In genomic region chr13:51909270-51909669, GRCh38 we compare ENCODE assay signal across 13 cellular contexts. TPM values are rescaled to one million over a fixed set of nuclear protein-coding genes. Genes with fewer than 3 reads are reported as not detected.
A peak's percentile ranks its signal among the peaks of the same experiment; 100 is the strongest.
DNase-seq lines count a peak whose midpoint lies in the region; ATAC-seq, FAIRE-seq and TF ChIP-seq lines count a peak whose summit lies in the region.
"Not testable (repeated sequence)": the region's sequence is repeated elsewhere in the genome, so short reads cannot be mapped to it uniquely, and the experiment has no call there.
"Had no signal": no experiment of that assay in that cellular context is flagged by ENCODE, and none has a peak within 500 bp of the region (broad histone marks: within the 10 kb centered on the region; RNA-seq: fewer than 3 reads in every experiment).

No MANE protein-coding gene starts in this region.

- POLR2A ChIA-PET in activated CD4-positive, alpha-beta T cell treated with anti-CD3 and anti-CD28 coated beads, Interleukin-2, amount 10 ng/mL, durations not matched to agents 7 days and 5 days (lab: Charles Lee), result not testable (repeated sequence)
- POLR2A ChIA-PET in GM12878 (lab: Charles Lee), result interaction anchor here (0.8 kb wide), 1 partner anchor 40 kb away, joined by 3 read pairs; no protein-coding TSS in a partner anchor

- peak overlapping the region; percentile 5 for H3K4me3 Mint-ChIP-seq in T-helper 1 cell treated with Interleukin-12 subunit alpha and Interleukin-12 subunit beta and Interleukin-4 antibody, amounts not matched to agents 30 μg/mL and 1 μg/mL, for 36 hours
- H3K4me3 Mint-ChIP-seq in activated CD4-positive, alpha-beta T cell treated with anti-CD3 and anti-CD28 coated beads, Interleukin-2, amount 10 ng/mL, durations not matched to agents 7 days and 5 days, result peak overlapping the region; percentile 11
- H3K4me3 Mint-ChIP-seq in activated T-cell treated with anti-CD3 and anti-CD28 coated beads, Interleukin-2, amount 50 U/mL, for 4 hours, result peak overlapping the region; percentile 47
- H3K4me3 Mint-ChIP-seq in activated naive CD4-positive, alpha-beta T cell treated with anti-CD3 and anti-CD28 coated beads, Interleukin-2, amount 10 ng/mL, durations not matched to agents 7 days and 5 days, result peak overlapping the region; percentile 7
- H3K4me3 Mint-ChIP-seq in stimulated activated effector memory CD8-positive, alpha-beta T cell treated with anti-CD3 and anti-CD28 coated beads, Interleukin-12 subunit alpha, Interleukin-12 subunit beta, amount 100 ng/mL, for 72 hours, result peak overlapping the region; percentile 24

- not testable (repeated sequence) for TF ChIP-seq CTCF in GM12865 (IDR thresholded peaks at IDR 0.05; ENCODE audit: insufficient read depth, low read depth, low read length, missing control alignments); GM12878 (IDR thresholded peaks at IDR 0.05 in 2 of 3, conservative IDR thresholded peaks at IDR 0.05 in 1 of 3; ENCODE audit: control insufficient read depth in 2 of 3, extremely low read depth in 1 of 3, insufficient read depth in 1 of 3, low read depth in 3 of 3, low read length in 3 of 3)

- in situ Hi-C loops in GM12878 (cut with MboI), result not testable (repeated sequence)

- not testable (repeated sequence) for TF ChIP-seq POLR2A in GM12878 (IDR thresholded peaks at IDR 0.05; ENCODE audit: low read depth, low read length)

- not testable (repeated sequence) for ATAC-seq in activated T-cell treated with anti-CD3 and anti-CD28 coated beads, Interleukin-2, amount 50 U/mL, for 4 hours; GM12878; stimulated activated effector memory CD8-positive, alpha-beta T cell treated with anti-CD3 and anti-CD28 coated beads, Interleukin-12 subunit alpha, Interleukin-12 subunit beta, amount 100 ng/mL, for 72 hours

- RAD21 ChIA-PET in GM12878 (lab: Charles Lee; ENCODE audit: unreplicated experiment), result interaction anchor here (1.7 kb wide), 1 partner anchor 16 kb away, joined by 3 read pairs; no protein-coding TSS in a partner anchor

- H3K4me1 ChIP-seq in GM12878 (ENCODE audit: control insufficient read depth, insufficient read depth, low read length), result not testable (repeated sequence)

- H3K27ac ChIP-seq in GM12878 (ENCODE audit: control insufficient read depth, insufficient read depth), result not testable (repeated sequence)

- SMC1A ChIA-PET in GM12878 (lab: Charles Lee; ENCODE audit: uncharacterized antibody, unreplicated experiment), result interaction anchor here (1.1 to 1.7 kb wide), 5 partner anchors 14 to 218 kb away, joined by 3 to 4 read pairs (median 3); no protein-coding TSS in a partner anchor

- H3K36me3 ChIP-seq in GM12878 (ENCODE audit: control insufficient read depth in 2 of 2, insufficient read depth in 2 of 2, low read length in 1 of 2), result not testable (repeated sequence)

- H3K27ac Mint-ChIP-seq in T-helper 1 cell treated with Interleukin-12 subunit alpha and Interleukin-12 subunit beta and Interleukin-4 antibody, amounts not matched to agents 30 μg/mL and 1 μg/mL, for 36 hours, result peak overlapping the region; percentile 3
- peak overlapping the region; percentile 3 for H3K27ac Mint-ChIP-seq in activated CD4-positive, alpha-beta T cell treated with anti-CD3 and anti-CD28 coated beads, Interleukin-2, amount 10 ng/mL, durations not matched to agents 7 days and 5 days
- H3K27ac Mint-ChIP-seq in activated naive CD4-positive, alpha-beta T cell treated with anti-CD3 and anti-CD28 coated beads, Interleukin-2, amount 10 ng/mL, durations not matched to agents 7 days and 5 days, result peak overlapping the region; percentile 12
- peak overlapping the region; percentile 3 for H3K27ac Mint-ChIP-seq in stimulated activated effector memory CD8-positive, alpha-beta T cell treated with anti-CD3 and anti-CD28 coated beads, Interleukin-12 subunit alpha, Interleukin-12 subunit beta, amount 100 ng/mL, for 72 hours

- FAIRE-seq in GM12878 (lab: Jason Lieb, UNC), result peak; percentile 73

- TF ChIP-seq EP300 in GM12878 (IDR thresholded peaks at IDR 0.05; ENCODE audit: borderline replicate concordance in 1 of 2, control insufficient read depth in 1 of 2, low read depth in 2 of 2, low read length in 2 of 2), result not testable (repeated sequence)

- not testable (repeated sequence) for H3K9ac ChIP-seq in GM12878 (ENCODE audit: control insufficient read depth, insufficient read depth, low read length)

- not testable (repeated sequence) for BruUV-seq in GM12878 (replicated peaks; lab: Mats Ljungman, UMichigan)

- H2AFZ ChIP-seq in GM12878 (ENCODE audit: control insufficient read depth, low read depth, low read length), result not testable (repeated sequence)

- H3K4me3 ChIP-seq in GM12865 (ENCODE audit: low read depth, low read length); GM12878: not testable (repeated sequence)

- not testable (repeated sequence) for H3K9me3 ChIP-seq in GM12878 (replicated peaks; ENCODE audit: control insufficient read depth, insufficient read depth, low read length)

- not testable (repeated sequence) for H3K9me3 Mint-ChIP-seq in T-helper 1 cell treated with Interleukin-12 subunit alpha and Interleukin-12 subunit beta and Interleukin-4 antibody, amounts not matched to agents 30 μg/mL and 1 μg/mL, for 36 hours; activated CD4-positive, alpha-beta T cell treated with anti-CD3 and anti-CD28 coated beads, Interleukin-2, amount 10 ng/mL, durations not matched to agents 7 days and 5 days; activated T-cell treated with anti-CD3 and anti-CD28 coated beads, Interleukin-2, amount 50 U/mL, for 4 hours; activated naive CD4-positive, alpha-beta T cell treated with anti-CD3 and anti-CD28 coated beads, Interleukin-2, amount 10 ng/mL, durations not matched to agents 7 days and 5 days; stimulated activated effector memory CD8-positive, alpha-beta T cell treated with anti-CD3 and anti-CD28 coated beads, Interleukin-12 subunit alpha, Interleukin-12 subunit beta, amount 100 ng/mL, for 72 hours

- not testable (repeated sequence) for H3K27me3 Mint-ChIP-seq in T-helper 1 cell treated with Interleukin-12 subunit alpha and Interleukin-12 subunit beta and Interleukin-4 antibody, amounts not matched to agents 30 μg/mL and 1 μg/mL, for 36 hours (ENCODE audit: low read depth); activated CD4-positive, alpha-beta T cell treated with anti-CD3 and anti-CD28 coated beads, Interleukin-2, amount 10 ng/mL, durations not matched to agents 7 days and 5 days; activated T-cell treated with anti-CD3 and anti-CD28 coated beads, Interleukin-2, amount 50 U/mL, for 4 hours (ENCODE audit: low read depth); activated naive CD4-positive, alpha-beta T cell treated with anti-CD3 and anti-CD28 coated beads, Interleukin-2, amount 10 ng/mL, durations not matched to agents 7 days and 5 days

- TF ChIP-seq RAD21 in GM12878 (IDR thresholded peaks at IDR 0.05; ENCODE audit: insufficient read depth, low read depth, low read length), result not testable (repeated sequence)

- peaks cover 27% of the 10 kb centered on the region for H3K4me1 Mint-ChIP-seq in T-helper 1 cell treated with Interleukin-12 subunit alpha and Interleukin-12 subunit beta and Interleukin-4 antibody, amounts not matched to agents 30 μg/mL and 1 μg/mL, for 36 hours (ENCODE audit: low read depth)
- peaks cover 29% of the 10 kb centered on the region for H3K4me1 Mint-ChIP-seq in activated CD4-positive, alpha-beta T cell treated with anti-CD3 and anti-CD28 coated beads, Interleukin-2, amount 10 ng/mL, durations not matched to agents 7 days and 5 days
- peaks cover 26% of the 10 kb centered on the region for H3K4me1 Mint-ChIP-seq in activated T-cell treated with anti-CD3 and anti-CD28 coated beads, Interleukin-2, amount 50 U/mL, for 4 hours (ENCODE audit: low read depth)
- peaks cover 29% of the 10 kb centered on the region for H3K4me1 Mint-ChIP-seq in activated naive CD4-positive, alpha-beta T cell treated with anti-CD3 and anti-CD28 coated beads, Interleukin-2, amount 10 ng/mL, durations not matched to agents 7 days and 5 days
- H3K4me1 Mint-ChIP-seq in stimulated activated effector memory CD8-positive, alpha-beta T cell treated with anti-CD3 and anti-CD28 coated beads, Interleukin-12 subunit alpha, Interleukin-12 subunit beta, amount 100 ng/mL, for 72 hours, result peaks cover 27% of the 10 kb centered on the region

- H4K20me1 ChIP-seq in GM12878 (ENCODE audit: control insufficient read depth, insufficient read depth), result not testable (repeated sequence)

- peak overlapping the region; percentile 43 for H3K4me2 ChIP-seq in GM12878 (ENCODE audit: control insufficient read depth, insufficient read depth)

- H3K79me2 ChIP-seq in GM12878 (ENCODE audit: control insufficient read depth, insufficient read depth, low read length), result not testable (repeated sequence)

- H3K27me3 ChIP-seq in GM12878 (replicated peaks in 1 of 2; ENCODE audit: control insufficient read depth in 2 of 2, insufficient read depth in 2 of 2, low read length in 1 of 2), result not testable (repeated sequence)

- peak; percentile 20 for DNase-seq in GM12865 (ENCODE audit: low read depth)
- DNase-seq in activated CD4-positive, alpha-beta T cell treated with anti-CD3 and anti-CD28 coated beads, Interleukin-2, amount 10 ng/mL, durations not matched to agents 7 days and 5 days; activated T-cell treated with anti-CD3 and anti-CD28 coated beads, Interleukin-2, amount 50 U/mL, for 4 hours; activated naive CD4-positive, alpha-beta T cell treated with anti-CD3 and anti-CD28 coated beads, Interleukin-2, amount 10 ng/mL, durations not matched to agents 7 days and 5 days; GM12878 (ENCODE audit: low read depth, low spot score); stimulated activated effector memory CD8-positive, alpha-beta T cell treated with anti-CD3 and anti-CD28 coated beads, Interleukin-12 subunit alpha, Interleukin-12 subunit beta, amount 100 ng/mL, for 72 hours (ENCODE audit: low spot score in 2 of 2): not testable (repeated sequence)

- H3K36me3 Mint-ChIP-seq in T-helper 1 cell treated with Interleukin-12 subunit alpha and Interleukin-12 subunit beta and Interleukin-4 antibody, amounts not matched to agents 30 μg/mL and 1 μg/mL, for 36 hours (ENCODE audit: low read depth); activated CD4-positive, alpha-beta T cell treated with anti-CD3 and anti-CD28 coated beads, Interleukin-2, amount 10 ng/mL, durations not matched to agents 7 days and 5 days (ENCODE audit: low read depth); activated T-cell treated with anti-CD3 and anti-CD28 coated beads, Interleukin-2, amount 50 U/mL, for 4 hours (ENCODE audit: insufficient read depth); activated naive CD4-positive, alpha-beta T cell treated with anti-CD3 and anti-CD28 coated beads, Interleukin-2, amount 10 ng/mL, durations not matched to agents 7 days and 5 days; stimulated activated effector memory CD8-positive, alpha-beta T cell treated with anti-CD3 and anti-CD28 coated beads, Interleukin-12 subunit alpha, Interleukin-12 subunit beta, amount 100 ng/mL, for 72 hours: not testable (repeated sequence)

- intact Hi-C loops in GM12878 (cut with micrococcal nuclease; ENCODE audit: unreplicated experiment), result not testable (repeated sequence)

- 0% methylated on average over 5 of the region's 5 CpGs for WGBS in GM12878 (ENCODE audit: insufficient coverage, insufficient replicate concordance, low lambda C conversion rate, missing lambda C conversion rate)

- CTCF ChIA-PET in activated CD4-positive, alpha-beta T cell treated with anti-CD3 and anti-CD28 coated beads, Interleukin-2, amount 10 ng/mL, durations not matched to agents 7 days and 5 days (lab: Charles Lee), result not testable (repeated sequence)
- CTCF ChIA-PET in activated naive CD4-positive, alpha-beta T cell treated with anti-CD3 and anti-CD28 coated beads, Interleukin-2, amount 10 ng/mL, durations not matched to agents 7 days and 5 days (lab: Charles Lee), result interaction anchor here (1.0 kb wide), 1 partner anchor 13 kb away, joined by 3 read pairs; no protein-coding TSS in a partner anchor
- CTCF ChIA-PET in GM12878 (lab: Yijun Ruan, JAX), result interaction anchor here (0.6 to 1.4 kb wide), 4 partner anchors 13 to 327 kb away, joined by 3 to 4 read pairs (median 3); no protein-coding TSS in a partner anchor

RNA-seq across cellular contexts. Expression of gene CCDC70, which starts 47.5 kb away (rescaled TPM):
- total RNA-seq in activated CD4-positive, alpha-beta T cell treated with anti-CD3 and anti-CD28 coated beads, Interleukin-2, amount 10 ng/mL, durations not matched to agents 7 days and 5 days, result not detected
- total RNA-seq in activated T-cell treated with anti-CD3 and anti-CD28 coated beads, Interleukin-2, amount 50 U/mL, for 4 hours, result not detected
- total RNA-seq in GM12878 (2013; cell fraction: nucleolus; rRNA removed), result not detected in 2 replicates
- total RNA-seq in GM12878 (2014; rRNA removed) (not detected in 2 replicates), GM12878 (2014; rRNA removed; fragmentation: Illumina TruSeq; extraction: Trizol) (not detected in 2 replicates), GM12878 (2021) (not detected in 2 replicates)
- polyA plus RNA-seq in GM12878 (2011; ENCODE audit: low read depth), result not detected
- polyA plus RNA-seq in GM12878 (2011; rRNA removed) (not detected in 2 replicates), GM12878 (2014; fragmentation: Illumina TruSeq; extraction: Trizol) (not detected in 2 replicates), GM12878 (2014; fragmentation: Nextera tagmentation; extraction: Ambion mirVana) (not detected), GM12878 (2014; rRNA removed) (not detected in 2 replicates), GM12878 (2016; fragmentation: Nextera tagmentation; extraction: Ambion mirVana) (not detected)
- not detected in 2 replicates for polyA plus RNA-seq in GM12878 (2011; cell fraction: cytosol; rRNA removed)
- polyA plus RNA-seq in GM12878 (2011; cell fraction: nucleus; rRNA removed), result not detected in 2 replicates
- not detected in 2 replicates for polyA plus RNA-seq in GM12878 (2012)
- not detected in 2 replicates for polyA minus RNA-seq in GM12878 (2011; rRNA and poly(A)+ RNA removed)
- polyA minus RNA-seq in GM12878 (2011; cell fraction: cytosol; rRNA and poly(A)+ RNA removed), result not detected in 2 replicates
- polyA minus RNA-seq in GM12878 (2011; cell fraction: nucleus; rRNA and poly(A)+ RNA removed), result not detected in 2 replicates
- total RNA-seq: A673, HFFc6, HT1080, NCI-H460, Right ventricle myocardium superior had no signal
- polyA plus RNA-seq: HepG2 had no signal
